10 cellular contexts compared by ENCODE assay signal in genomic region chr9:36276840-36277239, GRCh38. TPM values are rescaled to one million over a fixed set of nuclear protein-coding genes. Genes with fewer than 3 reads are reported as not detected.
A peak's percentile ranks its signal among the peaks of the same experiment; 100 is the strongest.
DNase-seq lines count a peak whose midpoint lies in the region; ATAC-seq and TF ChIP-seq lines count a peak whose summit lies in the region.
"Had no signal": no experiment of that assay in that cellular context is flagged by ENCODE, and none has a peak within 500 bp of the region (broad histone marks: within the 10 kb centered on the region; RNA-seq: fewer than 3 reads in every experiment).

No MANE protein-coding gene starts in this region.

- H2AFZ ChIP-seq in osteoblast (ENCODE audit: low read length) = peak overlapping the region; percentile 69

- POLR2A ChIA-PET in activated CD4-positive, alpha-beta memory T cell treated with anti-CD3 and anti-CD28 coated beads for 36 hours (lab: Charles Lee) = no interaction called here

- H3K27me3 ChIP-seq in RWPE2 (ENCODE audit: insufficient read depth, poor library complexity, severe bottlenecking) (no peaks in the 10 kb centered on the region), osteoblast (ENCODE audit: insufficient read depth, low read length) (no peaks in the 10 kb centered on the region)

- H3K27me3 Mint-ChIP-seq in activated CD4-positive, alpha-beta memory T cell treated with anti-CD3 and anti-CD28 coated beads for 36 hours = no peaks in the 10 kb centered on the region

- no peaks in the 10 kb centered on the region for H3K4me1 ChIP-seq in RWPE2 (ENCODE audit: insufficient read depth, poor library complexity, severe bottlenecking)
- peaks cover 10% of the 10 kb centered on the region for H3K4me1 ChIP-seq in osteoblast (ENCODE audit: insufficient read depth, low read length)

- TF ChIP-seq CTCF in RWPE2 (IDR thresholded peaks at IDR 0.05; ENCODE audit: poor library complexity, severe bottlenecking) (no peak), fibroblast of mammary gland (conservative IDR thresholded peaks at IDR 0.05; ENCODE audit: control insufficient read depth, insufficient read depth, low read depth, low read length) (no peak), osteoblast (IDR thresholded peaks at IDR 0.05; ENCODE audit: extremely low read depth, low read depth, low read length) (no peak)

- intact Hi-C loops in activated CD4-positive, alpha-beta memory T cell treated with anti-CD3 and anti-CD28 coated beads for 36 hours (cut with micrococcal nuclease) = no loop called here

- DNase-seq in EL = peak; percentile 88
- DNase-seq in RWPE2 (ENCODE audit: low spot score) = no peak
- DNase-seq in fibroblast of mammary gland (ENCODE audit: low read depth) = peak; percentile 74
- peak; percentile 92 for DNase-seq in osteoblast (ENCODE audit: insufficient read length, low spot score, missing footprints)
- DNase-seq in activated CD4-positive, alpha-beta memory T cell treated with anti-CD3 and anti-CD28 coated beads for 36 hours = no peak
- DNase-seq in activated naive CD4-positive, alpha-beta T cell treated with anti-CD3 and anti-CD28 coated beads, Interleukin-2, amount 50 U/mL, for 16 hours = no peak
- DNase-seq: foreskin melanocyte, NCI-H146 had no signal

- H3K36me3 Mint-ChIP-seq in activated CD4-positive, alpha-beta memory T cell treated with anti-CD3 and anti-CD28 coated beads for 36 hours = no peaks in the 10 kb centered on the region

- CTCF ChIA-PET in activated CD4-positive, alpha-beta memory T cell treated with anti-CD3 and anti-CD28 coated beads for 36 hours (lab: Charles Lee) = no interaction called here

- H3K4me3 Mint-ChIP-seq in activated CD4-positive, alpha-beta memory T cell treated with anti-CD3 and anti-CD28 coated beads for 36 hours = no peak overlapping the region

- H3K27ac ChIP-seq in RWPE2 (ENCODE audit: poor library complexity, severe bottlenecking) = no peak overlapping the region
- H3K27ac ChIP-seq in osteoblast (ENCODE audit: low read depth, low read length) = peak overlapping the region; percentile 47

- H3K4me3 ChIP-seq in RWPE2 (ENCODE audit: severe bottlenecking) (no peak overlapping the region), fibroblast of mammary gland (ENCODE audit: control insufficient read depth, low read depth, low read length) (peak overlapping the region; percentile 21), osteoblast (ENCODE audit: insufficient read depth, low read length) (peak overlapping the region; percentile 59)

- no peaks in the 10 kb centered on the region for H3K4me1 Mint-ChIP-seq in activated CD4-positive, alpha-beta memory T cell treated with anti-CD3 and anti-CD28 coated beads for 36 hours (ENCODE audit: low read depth)

- H3K27ac Mint-ChIP-seq in activated CD4-positive, alpha-beta memory T cell treated with anti-CD3 and anti-CD28 coated beads for 36 hours = no peak overlapping the region

- H3K36me3 ChIP-seq in RWPE2 (ENCODE audit: low read depth) (no peaks in the 10 kb centered on the region), osteoblast (ENCODE audit: insufficient read depth, low read length) (no peaks in the 10 kb centered on the region)

- H3K9me3 Mint-ChIP-seq in activated CD4-positive, alpha-beta memory T cell treated with anti-CD3 and anti-CD28 coated beads for 36 hours = no peaks in the 10 kb centered on the region

- H4K20me1 ChIP-seq in osteoblast (ENCODE audit: insufficient read depth, low read length) = no peaks in the 10 kb centered on the region

- H3K9me3 ChIP-seq in RWPE2 (ENCODE audit: severe bottlenecking) = no peaks in the 10 kb centered on the region
- H3K9me3 ChIP-seq in osteoblast (ENCODE audit: low read depth, low read length) = no peaks in the 10 kb centered on the region

- H3K4me2 ChIP-seq in osteoblast (ENCODE audit: insufficient read depth, low read length) = peak overlapping the region; percentile 91

- H3K79me2 ChIP-seq in osteoblast (ENCODE audit: insufficient read depth, low read length) = no peaks in the 10 kb centered on the region

- peak; percentile 31; the same call in 1 of the 3 replicates for ATAC-seq in RWPE2 (ENCODE audit: low read depth)
- no peak for ATAC-seq in GM18907 (IDR thresholded peaks at IDR 0.05; ENCODE audit: unreplicated experiment)
- no peak for ATAC-seq in GM21786 (IDR thresholded peaks at IDR 0.05; ENCODE audit: unreplicated experiment)

RNA-seq across cellular contexts. Expression of gene GNE, which starts 18.6 kb away (rescaled TPM):
- total RNA-seq in osteoblast = 25.3 TPM in 2 replicates
- 10 to 100 TPM; 19.2 to 20.5 TPM for total RNA-seq in activated CD4-positive, alpha-beta memory T cell treated with anti-CD3 and anti-CD28 coated beads for 36 hours

Comparison
In these comparisons a context has a peak if more than half of its experiments do, and no peak if none do; other contexts are left out.
1. DNase-seq: peak in EL (single experiment), fibroblast of mammary gland (single experiment) and osteoblast (single experiment); none in RWPE2 (single experiment), activated CD4-positive, alpha-beta memory T cell treated with anti-CD3 and anti-CD28 coated beads for 36 hours (single experiment) and activated naive CD4-positive, alpha-beta T cell treated with anti-CD3 and anti-CD28 coated beads, Interleukin-2, amount 50 U/mL, for 16 hours (single experiment).